Comparison of ENCODE assay signal across 2 cellular contexts in the genomic region with DNA sequence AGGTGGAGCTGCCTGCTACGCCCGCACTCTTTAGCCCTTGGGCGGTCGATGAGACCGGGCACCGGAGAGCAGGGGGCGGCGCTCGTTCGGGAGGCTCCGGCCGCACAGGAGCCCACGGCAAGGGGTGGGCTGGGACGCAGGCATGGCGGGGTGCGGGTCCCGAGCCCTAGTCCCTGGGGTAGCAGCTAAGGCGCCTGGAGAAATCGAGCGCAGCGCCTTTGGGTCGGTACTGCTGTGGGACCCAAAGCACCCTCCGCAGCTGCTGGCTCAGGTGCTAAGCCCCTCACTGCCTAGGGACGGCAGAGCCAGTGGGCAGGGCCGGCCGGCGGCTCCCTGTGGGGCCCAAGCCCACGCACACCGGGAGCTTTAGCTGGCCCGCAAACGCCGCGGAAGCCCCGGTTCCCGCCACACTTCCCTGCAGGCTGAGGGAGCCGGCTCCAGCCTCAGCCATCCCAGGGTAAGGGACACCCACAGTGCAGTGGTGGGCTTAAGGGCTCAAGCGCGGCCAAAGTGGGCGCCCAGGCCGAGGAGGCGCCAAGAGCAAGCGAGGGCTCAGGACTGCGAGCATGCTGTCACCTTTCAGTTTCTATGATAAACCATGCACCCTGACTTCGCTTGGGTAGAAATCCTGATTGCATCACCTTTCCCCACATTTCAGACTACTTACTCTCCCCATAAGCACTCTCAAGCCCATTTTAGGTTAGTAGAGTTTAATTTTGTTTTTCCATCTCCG.
TF ChIP-seq lines count a peak whose summit lies in the region.

No MANE protein-coding gene starts in this region.

TF ChIP-seq in GM23338, 12 proteins besides CTCF, POLR2A, EP300 and RAD21:
- no peak for TF ChIP-seq JUNB (IDR thresholded peaks at IDR 0.05; ENCODE audit: unreplicated experiment)
- TF ChIP-seq ZNF331 (CRISPR knock-in tag; IDR thresholded peaks at IDR 0.05; ENCODE audit: low read depth), result no peak
- TF ChIP-seq STAT1 (IDR thresholded peaks at IDR 0.05; ENCODE audit: unreplicated experiment), result no peak
- TF ChIP-seq ZNF462 (CRISPR knock-in tag; IDR thresholded peaks at IDR 0.05), result no peak
- TF ChIP-seq, protein P1, sequence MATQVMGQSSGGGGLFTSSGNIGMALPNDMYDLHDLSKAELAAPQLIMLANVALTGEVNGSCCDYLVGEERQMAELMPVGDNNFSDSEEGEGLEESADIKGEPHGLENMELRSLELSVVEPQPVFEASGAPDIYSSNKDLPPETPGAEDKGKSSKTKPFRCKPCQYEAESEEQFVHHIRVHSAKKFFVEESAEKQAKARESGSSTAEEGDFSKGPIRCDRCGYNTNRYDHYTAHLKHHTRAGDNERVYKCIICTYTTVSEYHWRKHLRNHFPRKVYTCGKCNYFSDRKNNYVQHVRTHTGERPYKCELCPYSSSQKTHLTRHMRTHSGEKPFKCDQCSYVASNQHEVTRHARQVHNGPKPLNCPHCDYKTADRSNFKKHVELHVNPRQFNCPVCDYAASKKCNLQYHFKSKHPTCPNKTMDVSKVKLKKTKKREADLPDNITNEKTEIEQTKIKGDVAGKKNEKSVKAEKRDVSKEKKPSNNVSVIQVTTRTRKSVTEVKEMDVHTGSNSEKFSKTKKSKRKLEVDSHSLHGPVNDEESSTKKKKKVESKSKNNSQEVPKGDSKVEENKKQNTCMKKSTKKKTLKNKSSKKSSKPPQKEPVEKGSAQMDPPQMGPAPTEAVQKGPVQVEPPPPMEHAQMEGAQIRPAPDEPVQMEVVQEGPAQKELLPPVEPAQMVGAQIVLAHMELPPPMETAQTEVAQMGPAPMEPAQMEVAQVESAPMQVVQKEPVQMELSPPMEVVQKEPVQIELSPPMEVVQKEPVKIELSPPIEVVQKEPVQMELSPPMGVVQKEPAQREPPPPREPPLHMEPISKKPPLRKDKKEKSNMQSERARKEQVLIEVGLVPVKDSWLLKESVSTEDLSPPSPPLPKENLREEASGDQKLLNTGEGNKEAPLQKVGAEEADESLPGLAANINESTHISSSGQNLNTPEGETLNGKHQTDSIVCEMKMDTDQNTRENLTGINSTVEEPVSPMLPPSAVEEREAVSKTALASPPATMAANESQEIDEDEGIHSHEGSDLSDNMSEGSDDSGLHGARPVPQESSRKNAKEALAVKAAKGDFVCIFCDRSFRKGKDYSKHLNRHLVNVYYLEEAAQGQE (IDR thresholded peaks at IDR 0.05; ENCODE audit: unreplicated experiment), result no peak
- TF ChIP-seq, protein P2, sequence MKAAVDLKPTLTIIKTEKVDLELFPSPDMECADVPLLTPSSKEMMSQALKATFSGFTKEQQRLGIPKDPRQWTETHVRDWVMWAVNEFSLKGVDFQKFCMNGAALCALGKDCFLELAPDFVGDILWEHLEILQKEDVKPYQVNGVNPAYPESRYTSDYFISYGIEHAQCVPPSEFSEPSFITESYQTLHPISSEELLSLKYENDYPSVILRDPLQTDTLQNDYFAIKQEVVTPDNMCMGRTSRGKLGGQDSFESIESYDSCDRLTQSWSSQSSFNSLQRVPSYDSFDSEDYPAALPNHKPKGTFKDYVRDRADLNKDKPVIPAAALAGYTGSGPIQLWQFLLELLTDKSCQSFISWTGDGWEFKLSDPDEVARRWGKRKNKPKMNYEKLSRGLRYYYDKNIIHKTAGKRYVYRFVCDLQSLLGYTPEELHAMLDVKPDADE (IDR thresholded peaks at IDR 0.05), result no peak
- TF ChIP-seq CREB1 (CRISPR knock-in tag; IDR thresholded peaks at IDR 0.05; ENCODE audit: low read depth), result no peak
- TF ChIP-seq ZNF114 (CRISPR knock-in tag; IDR thresholded peaks at IDR 0.05), result no peak
TF ChIP-seq in GM23338: peak in this region for 0.

TF ChIP-seq in H1, 55 proteins besides CTCF, POLR2A, EP300 and RAD21:
- TF ChIP-seq NANOG (IDR thresholded peaks at IDR 0.05; ENCODE audit: insufficient read depth, low read depth, low read length, poor library complexity, severe bottlenecking), result no peak
- TF ChIP-seq CBX5 (IDR thresholded peaks at IDR 0.05; ENCODE audit: low read depth, low read length), result no peak
- no peak for TF ChIP-seq TAF1 (IDR thresholded peaks at IDR 0.05; ENCODE audit: low read depth, low read length)
- TF ChIP-seq SP2 (IDR thresholded peaks at IDR 0.05; ENCODE audit: low read length), result no peak
- TF ChIP-seq TEAD4 (IDR thresholded peaks at IDR 0.05; ENCODE audit: low read depth, low read length), result no peak
- TF ChIP-seq SIX5 (IDR thresholded peaks at IDR 0.05; ENCODE audit: low read depth, low read length), result no peak
- TF ChIP-seq TBP (IDR thresholded peaks at IDR 0.05; ENCODE audit: low read depth, low read length), result no peak
- TF ChIP-seq EZH2 (IDR thresholded peaks at IDR 0.05; ENCODE audit: low read depth, low read length, severe bottlenecking), result no peak
- no peak for TF ChIP-seq SIRT6 (IDR thresholded peaks at IDR 0.05; ENCODE audit: low read length)
- TF ChIP-seq RXRA (IDR thresholded peaks at IDR 0.05; ENCODE audit: insufficient read depth, low read depth, low read length), result no peak
- TF ChIP-seq PHF8 (conservative IDR thresholded peaks at IDR 0.05; ENCODE audit: low read depth, low read length), result no peak
